1 cellular context compared by ENCODE assay signal in the genomic region with DNA sequence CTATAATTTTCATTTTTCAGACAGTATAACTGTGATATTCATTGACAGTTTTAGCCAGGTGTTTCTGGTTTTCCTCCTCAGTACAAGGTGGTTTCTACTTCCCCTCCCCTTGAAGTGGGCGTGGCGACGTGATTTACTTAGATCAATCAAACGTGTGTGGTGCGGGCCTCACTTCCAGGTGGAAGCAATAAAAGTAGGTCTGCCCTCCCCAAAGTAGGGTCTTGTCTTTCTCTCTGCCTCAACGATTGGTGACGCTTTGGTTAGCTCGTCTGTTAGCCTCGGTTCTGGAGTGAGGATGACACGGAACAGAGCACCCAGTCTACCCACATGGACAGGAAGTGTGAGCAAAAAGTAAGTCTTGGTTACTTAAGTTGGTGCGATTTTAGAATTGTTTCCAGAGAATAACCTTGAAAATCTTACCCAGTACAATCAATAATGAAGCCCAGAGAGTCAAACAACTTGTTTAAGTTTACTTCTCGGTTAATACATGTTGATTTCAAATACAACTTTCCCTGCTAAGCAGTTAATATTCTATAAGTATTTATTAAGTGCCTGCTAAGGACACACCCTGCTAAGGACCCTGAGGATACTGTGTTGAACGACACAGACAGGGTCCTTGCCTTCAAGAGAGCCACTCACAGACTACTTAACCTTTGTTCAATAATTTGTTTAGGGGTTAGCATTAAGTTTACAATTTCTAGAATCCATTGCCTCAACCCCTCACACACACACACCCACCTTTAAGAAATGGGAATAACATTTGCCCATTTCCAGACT.
TF ChIP-seq lines count a peak whose summit lies in the region.

No MANE protein-coding gene starts in this region.

TF ChIP-seq in H1, 55 proteins besides CTCF, POLR2A, EP300 and RAD21:
- TF ChIP-seq FOSL1 (IDR thresholded peaks at IDR 0.05; ENCODE audit: insufficient read depth, low read depth, low read length) (no peak), SIRT6 (IDR thresholded peaks at IDR 0.05; ENCODE audit: low read length) (no peak)
TF ChIP-seq in H1: peak in this region for 0.
